ENCODE assay signal across 8 cellular contexts in genomic region chr3:185820973-185821758, GRCh38. TPM values are rescaled to one million over a fixed set of nuclear protein-coding genes. Genes with fewer than 3 reads are reported as not detected.
A peak's percentile ranks its signal among the peaks of the same experiment; 100 is the strongest.
DNase-seq lines count a peak whose midpoint lies in the region; ATAC-seq and TF ChIP-seq lines count a peak whose summit lies in the region.

No MANE protein-coding gene starts in this region.

- H3K4me1 Mint-ChIP-seq in CD4-positive, alpha-beta T cell (ENCODE audit: low read depth) = peaks cover 13% of the 10 kb centered on the region

- H2AFZ ChIP-seq in PC-9 = no peak overlapping the region

- CTCF ChIA-PET in PC-9 (lab: Charles Lee) = interaction anchor here (3.3 kb wide), 1 partner anchor 53 kb away, joined by 12 read pairs; no protein-coding TSS in a partner anchor
- CTCF ChIA-PET in CD4-positive, alpha-beta T cell (lab: Charles Lee) = no interaction called here

- intact Hi-C loops in PC-9 (cut with micrococcal nuclease; ENCODE audit: unreplicated experiment) = loop anchor here (5.0 kb wide), 2 partner anchors 34 to 74 kb away; no protein-coding TSS in a partner anchor
- intact Hi-C loops in CD4-positive, alpha-beta T cell (cut with DNase I, micrococcal nuclease) = no loop called here

- peaks cover 40% of the 10 kb centered on the region for H3K4me1 ChIP-seq in HAP-1
- peaks cover 47% of the 10 kb centered on the region for H3K4me1 ChIP-seq in PC-9 (replicated peaks; ENCODE audit: insufficient read depth)

- no peaks in the 10 kb centered on the region for H3K36me3 Mint-ChIP-seq in CD4-positive, alpha-beta T cell (ENCODE audit: low read depth)

- H3K4me2 ChIP-seq in PC-9 = peak overlapping the region; percentile 83

- H3K4me3 ChIP-seq in HAP-1 (peak overlapping the region; percentile 5), PC-9 (peak overlapping the region; percentile 99)

- 0 out of 2 replicates have a peak, but pooled peaks have one; percentile 10 for TF ChIP-seq CTCF in PC-9 (conservative IDR thresholded peaks at IDR 0.05)
- TF ChIP-seq CTCF in CD4-positive, alpha-beta T cell (IDR thresholded peaks at IDR 0.05) = no peak

- H3F3A ChIP-seq in PC-9 (ENCODE audit: insufficient read depth, low read depth) = peaks cover 27% of the 10 kb centered on the region

- no peak for TF ChIP-seq POLR2A in erythroblast (IDR thresholded peaks at IDR 0.05; ENCODE audit: low read length)

- H3K27ac ChIP-seq in PC-9 = peak overlapping the region; percentile 86
- H3K27ac ChIP-seq in CD4-positive, alpha-beta T cell (ENCODE audit: low read depth, low read length) = no peak overlapping the region

- H3K4me3 Mint-ChIP-seq in CD4-positive, alpha-beta T cell = no peak overlapping the region

- ATAC-seq in CD4-positive, alpha-beta T cell (ENCODE audit: poor library complexity) = no peak
- ATAC-seq in HG03565 (IDR thresholded peaks at IDR 0.05; ENCODE audit: unreplicated experiment) = no peak
- ATAC-seq in HG03521 (IDR thresholded peaks at IDR 0.05; ENCODE audit: unreplicated experiment) = no peak

- in situ Hi-C loops in HAP-1 (cut with MboI; ENCODE audit: low sequenced_read_pairs) = no loop called here

- DNase-seq in HAP-1 (ENCODE audit: low spot score in 2 of 2) = peak in 1 of 2 experiments; percentile 59
- peak in 1 of 2 experiments; percentile 96 for DNase-seq in PC-9
- peak; percentile 47 to 71 for DNase-seq in erythroblast (lab: John Stamatoyannopoulos, UW)
- DNase-seq in retina = peak; percentile 36
- no peak for DNase-seq in CD4-positive, alpha-beta T cell
- DNase-seq in GOT3 (lab: John Stamatoyannopoulos, UW) = no peak

- peaks cover 93% of the 10 kb centered on the region for H3K79me2 ChIP-seq in PC-9 (ENCODE audit: low read depth)

- POLR2A ChIA-PET in PC-9 (lab: Charles Lee; ENCODE audit: unreplicated experiment) = interaction anchor here (0.5 to 1.0 kb wide), 7 partner anchors 15 to 746 kb away, joined by 3 to 23 read pairs (median 6); partner anchors contain the start of gene TBCCD1
- POLR2A ChIA-PET in CD4-positive, alpha-beta T cell (lab: Charles Lee) = no interaction called here

- H4K20me1 ChIP-seq in PC-9 (ENCODE audit: insufficient read depth) = peaks cover 58% of the 10 kb centered on the region

- peaks cover 50% of the 10 kb centered on the region for H3K27me3 Mint-ChIP-seq in CD4-positive, alpha-beta T cell

- no peaks in the 10 kb centered on the region; the same call in 1 of the 2 replicates for H3K36me3 ChIP-seq in HAP-1 (replicated peaks)
- peaks cover 15% of the 10 kb centered on the region for H3K36me3 ChIP-seq in PC-9 (ENCODE audit: low read depth)

- H3K9me3 Mint-ChIP-seq in CD4-positive, alpha-beta T cell = no peaks in the 10 kb centered on the region

- no TSS peak for BruUV-seq in PC-9 (replicated peaks; lab: Mats Ljungman, UMichigan)

- no peaks in the 10 kb centered on the region for H3K9me2 ChIP-seq in PC-9 (ENCODE audit: insufficient read depth)

- H3K27me3 ChIP-seq in HAP-1 (ENCODE audit: low read depth) (no peaks in the 10 kb centered on the region), PC-9 (ENCODE audit: insufficient read depth, low read depth) (no peaks in the 10 kb centered on the region)
- H3K27me3 ChIP-seq in CD4-positive, alpha-beta T cell (ENCODE audit: control insufficient read depth, insufficient read depth, low read length) = peaks cover 52% of the 10 kb centered on the region

- no peak overlapping the region for H3K27ac Mint-ChIP-seq in CD4-positive, alpha-beta T cell

- H3K9me3 ChIP-seq in HAP-1 (no peaks in the 10 kb centered on the region), PC-9 (ENCODE audit: insufficient read depth, low read depth) (no peaks in the 10 kb centered on the region)
- no peaks in the 10 kb centered on the region for H3K9me3 ChIP-seq in CD4-positive, alpha-beta T cell (ENCODE audit: control insufficient read depth, low read length)

RNA-seq across cellular contexts. Expression of gene IGF2BP2, which starts 3.7 kb away (rescaled TPM):
- 140 and 150 TPM in 2 replicates for total RNA-seq in PC-9 (2021)
- total RNA-seq in CD4-positive, alpha-beta T cell = under 1 TPM; 0.25 to 0.50 TPM

Comparison
In these comparisons a context has a peak if more than half of its experiments do, and no peak if none do; other contexts are left out.
1. DNase-seq: peak in erythroblast (2 of 2) and retina (single experiment); none in CD4-positive, alpha-beta T cell (0 of 10) and GOT3 (single experiment).
2. RNA of gene IGF2BP2, which starts 3.7 kb away (total RNA-seq): 140 to 150 TPM in PC-9; 0.25 to 0.50 TPM in CD4-positive, alpha-beta T cell; every median in the first group is over 10 times any median in the second.